2 cellular contexts compared by ENCODE assay signal in the genomic region with DNA sequence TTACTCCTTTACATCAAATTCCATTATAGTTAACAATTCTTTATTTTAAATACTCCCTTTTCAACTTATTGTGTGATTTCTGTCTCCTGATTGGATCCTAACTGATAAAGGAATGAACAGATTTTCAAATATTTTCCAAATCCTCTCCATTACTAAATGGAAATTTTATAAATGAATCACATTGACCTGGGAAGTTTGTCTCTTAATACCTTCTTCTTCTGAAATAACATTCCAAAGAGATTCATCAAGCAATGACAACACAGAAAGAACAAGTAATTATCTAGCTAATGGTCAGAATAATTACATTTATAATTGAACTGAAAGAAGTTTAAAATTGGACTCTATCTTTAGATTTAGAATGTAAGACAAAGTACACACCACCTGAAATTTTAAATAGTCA.
TF ChIP-seq lines count a peak whose summit lies in the region.

No MANE protein-coding gene starts in this region.

TF ChIP-seq in HCT116, 20 proteins besides CTCF, POLR2A, EP300 and RAD21 (continued from another document):
- TF ChIP-seq, protein P1, sequence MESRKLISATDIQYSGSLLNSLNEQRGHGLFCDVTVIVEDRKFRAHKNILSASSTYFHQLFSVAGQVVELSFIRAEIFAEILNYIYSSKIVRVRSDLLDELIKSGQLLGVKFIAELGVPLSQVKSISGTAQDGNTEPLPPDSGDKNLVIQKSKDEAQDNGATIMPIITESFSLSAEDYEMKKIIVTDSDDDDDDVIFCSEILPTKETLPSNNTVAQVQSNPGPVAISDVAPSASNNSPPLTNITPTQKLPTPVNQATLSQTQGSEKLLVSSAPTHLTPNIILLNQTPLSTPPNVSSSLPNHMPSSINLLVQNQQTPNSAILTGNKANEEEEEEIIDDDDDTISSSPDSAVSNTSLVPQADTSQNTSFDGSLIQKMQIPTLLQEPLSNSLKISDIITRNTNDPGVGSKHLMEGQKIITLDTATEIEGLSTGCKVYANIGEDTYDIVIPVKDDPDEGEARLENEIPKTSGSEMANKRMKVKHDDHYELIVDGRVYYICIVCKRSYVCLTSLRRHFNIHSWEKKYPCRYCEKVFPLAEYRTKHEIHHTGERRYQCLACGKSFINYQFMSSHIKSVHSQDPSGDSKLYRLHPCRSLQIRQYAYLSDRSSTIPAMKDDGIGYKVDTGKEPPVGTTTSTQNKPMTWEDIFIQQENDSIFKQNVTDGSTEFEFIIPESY (IDR thresholded peaks at IDR 0.05; ENCODE audit: extremely low read depth, insufficient replicate concordance, low read length): no peak
- TF ChIP-seq, protein P2, sequence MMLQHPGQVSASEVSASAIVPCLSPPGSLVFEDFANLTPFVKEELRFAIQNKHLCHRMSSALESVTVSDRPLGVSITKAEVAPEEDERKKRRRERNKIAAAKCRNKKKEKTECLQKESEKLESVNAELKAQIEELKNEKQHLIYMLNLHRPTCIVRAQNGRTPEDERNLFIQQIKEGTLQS (IDR thresholded peaks at IDR 0.05): no peak
TF ChIP-seq in HCT116: peak in this region for 0.

TF ChIP-seq in SK-N-SH, 30 proteins besides CTCF, POLR2A, EP300 and RAD21 (continued from another document):
- TF ChIP-seq, protein P3, sequence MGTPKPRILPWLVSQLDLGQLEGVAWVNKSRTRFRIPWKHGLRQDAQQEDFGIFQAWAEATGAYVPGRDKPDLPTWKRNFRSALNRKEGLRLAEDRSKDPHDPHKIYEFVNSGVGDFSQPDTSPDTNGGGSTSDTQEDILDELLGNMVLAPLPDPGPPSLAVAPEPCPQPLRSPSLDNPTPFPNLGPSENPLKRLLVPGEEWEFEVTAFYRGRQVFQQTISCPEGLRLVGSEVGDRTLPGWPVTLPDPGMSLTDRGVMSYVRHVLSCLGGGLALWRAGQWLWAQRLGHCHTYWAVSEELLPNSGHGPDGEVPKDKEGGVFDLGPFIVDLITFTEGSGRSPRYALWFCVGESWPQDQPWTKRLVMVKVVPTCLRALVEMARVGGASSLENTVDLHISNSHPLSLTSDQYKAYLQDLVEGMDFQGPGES (IDR thresholded peaks at IDR 0.05; ENCODE audit: low read depth, low read length): no peak
- TF ChIP-seq JUND (IDR thresholded peaks at IDR 0.05) (no peak), CHD2 (IDR thresholded peaks at IDR 0.05; ENCODE audit: low read length, partially characterized antibody) (no peak), SMC3 (IDR thresholded peaks at IDR 0.05; ENCODE audit: low read depth, low read length) (no peak), GABPA (IDR thresholded peaks at IDR 0.05; ENCODE audit: low read depth) (no peak), EZH2phosphoT487 (IDR thresholded peaks at IDR 0.05; ENCODE audit: borderline replicate concordance, low read depth) (no peak), NFIC (IDR thresholded peaks at IDR 0.05; ENCODE audit: borderline replicate concordance) (no peak), RXRA (IDR thresholded peaks at IDR 0.05; ENCODE audit: borderline replicate concordance, low read depth) (no peak)
- TF ChIP-seq, protein P1 (IDR thresholded peaks at IDR 0.05; ENCODE audit: borderline replicate concordance, low read depth): no peak
- TF ChIP-seq, protein P4, sequence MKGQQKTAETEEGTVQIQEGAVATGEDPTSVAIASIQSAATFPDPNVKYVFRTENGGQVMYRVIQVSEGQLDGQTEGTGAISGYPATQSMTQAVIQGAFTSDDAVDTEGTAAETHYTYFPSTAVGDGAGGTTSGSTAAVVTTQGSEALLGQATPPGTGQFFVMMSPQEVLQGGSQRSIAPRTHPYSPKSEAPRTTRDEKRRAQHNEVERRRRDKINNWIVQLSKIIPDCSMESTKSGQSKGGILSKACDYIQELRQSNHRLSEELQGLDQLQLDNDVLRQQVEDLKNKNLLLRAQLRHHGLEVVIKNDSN (IDR thresholded peaks at IDR 0.05; ENCODE audit: borderline replicate concordance, low read depth): no peak
